In the genomic region with DNA sequence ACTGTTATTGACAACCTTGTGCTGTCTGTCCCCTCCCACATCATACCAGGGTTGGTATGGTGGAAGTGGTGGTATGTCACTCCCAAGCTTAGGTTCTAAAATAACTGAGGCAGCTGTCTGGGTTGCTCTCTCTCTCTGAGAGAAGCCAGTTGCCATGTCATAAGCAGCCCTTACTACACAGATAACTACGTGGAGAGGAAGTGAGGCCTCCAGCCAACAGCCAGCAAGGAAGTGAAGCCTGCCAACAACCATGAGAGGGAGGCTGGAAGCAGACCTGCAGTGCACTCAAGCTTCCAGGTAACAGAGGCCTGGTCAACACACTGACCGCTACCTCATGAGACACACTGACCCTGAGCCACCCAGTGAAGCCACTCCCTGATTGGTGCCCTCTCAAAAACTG, we compare ENCODE assay signal across 9 cellular contexts. TPM values are rescaled to one million over a fixed set of nuclear protein-coding genes. Genes with fewer than 3 reads are reported as not detected.
DNase-seq lines count a peak whose midpoint lies in the region; ATAC-seq lines count a peak whose summit lies in the region.
"Had no signal": no experiment of that assay in that cellular context is flagged by ENCODE, and none has a peak within 500 bp of the region (broad histone marks: within the 10 kb centered on the region; RNA-seq: fewer than 3 reads in every experiment).

No MANE protein-coding gene starts in this region.

- intact Hi-C loops in Right ventricle myocardium inferior (cut with DNase I) = no loop called here

- peak; percentile 37 for DNase-seq in GDM1 (lab: John Stamatoyannopoulos, UW)
- peak; percentile 14 for DNase-seq in NAMALWA (ENCODE audit: low spot score)
- no peak for DNase-seq in Right ventricle myocardium inferior (ENCODE audit: missing footprints)
- no peak for DNase-seq in DMS 273 treated with DMSO at 0.1 percent for 48 hours (lab: John Stamatoyannopoulos, UW)
- DNase-seq in HT-29 (ENCODE audit: low spot score) = no peak
- DNase-seq in iPS-NIHi7 (ENCODE audit: extremely low spot score) = no peak
- DNase-seq in GM19238 (ENCODE audit: insufficient read length, low spot score) = no peak
- DNase-seq: activated T-cell treated with anti-CD3 and anti-CD28 coated beads, Interleukin-2, amount 50 U/mL, for 72 hours had no signal

- ATAC-seq in GM21786 (IDR thresholded peaks at IDR 0.05; ENCODE audit: unreplicated experiment) = peak; percentile 85
- peak; percentile 87 for ATAC-seq in Right ventricle myocardium inferior

RNA-seq across cellular contexts. Expression of gene CTNNAL1, which starts 18.6 kb away (rescaled TPM):
- 70.7 TPM for total RNA-seq in Right ventricle myocardium inferior
- 24.7 and 26.7 TPM in 2 replicates for total RNA-seq in HT-29 (2014; rRNA removed; shearing (Covaris generic))

Comparison
In these comparisons a context has a peak if more than half of its experiments do, and no peak if none do; other contexts are left out.
1. DNase-seq: peak in GDM1 (single experiment) and NAMALWA (single experiment); none in Right ventricle myocardium inferior (single experiment), DMS 273 treated with DMSO at 0.1 percent for 48 hours (single experiment), HT-29 (single experiment), iPS-NIHi7 (single experiment) and GM19238 (single experiment).